11 cellular contexts compared by ENCODE assay signal in the genomic region with DNA sequence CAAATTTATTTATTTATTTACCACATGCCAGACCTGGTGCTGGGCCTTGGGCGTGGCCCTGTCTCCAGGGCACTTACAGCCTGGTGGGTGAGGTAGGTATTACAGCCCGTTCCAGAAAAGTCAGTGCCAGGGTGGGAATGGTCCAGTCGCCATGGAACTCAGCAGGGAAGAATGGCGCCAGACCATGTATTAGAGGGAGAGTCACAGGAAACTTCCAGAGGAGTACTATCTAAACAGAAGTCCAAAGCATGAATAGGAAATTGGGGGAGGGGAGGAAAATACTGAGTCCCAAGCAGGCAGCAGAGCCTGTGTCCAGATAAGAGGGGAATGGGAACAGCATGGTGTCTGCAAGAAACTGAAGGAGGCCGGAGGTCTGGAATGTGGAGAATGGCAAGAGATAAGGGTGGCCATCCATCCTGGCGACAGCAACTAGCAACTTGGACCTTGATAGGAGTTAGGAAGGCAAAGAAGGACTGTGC. TPM values are rescaled to one million over a fixed set of nuclear protein-coding genes. Genes with fewer than 3 reads are reported as not detected.
DNase-seq lines count a peak whose midpoint lies in the region; ATAC-seq and TF ChIP-seq lines count a peak whose summit lies in the region.
"Had no signal": no experiment of that assay in that cellular context is flagged by ENCODE, and none has a peak within 500 bp of the region (broad histone marks: within the 10 kb centered on the region; RNA-seq: fewer than 3 reads in every experiment).

No MANE protein-coding gene starts in this region.

- ATAC-seq in HG03139 (IDR thresholded peaks at IDR 0.05; ENCODE audit: unreplicated experiment) = no peak

- H3K4me3 ChIP-seq in fibroblast of lung (replicated peaks in 1 of 4; ENCODE audit: control extremely low read depth in 1 of 4, insufficient read depth in 1 of 4, low read depth in 3 of 4, low read length in 4 of 4) (no peak overlapping the region), smooth muscle cell (no peak overlapping the region)
- H3K4me3 ChIP-seq: BLaER1 treated with 17β-estradiol and CSF1 and Interleukin-3, amounts not matched to agents 10 nM and 100 nM; uterus had no signal

- H3K27me3 ChIP-seq in fibroblast of lung (ENCODE audit: control insufficient read depth, insufficient read depth, low read length) (no peaks in the 10 kb centered on the region), smooth muscle cell (ENCODE audit: low read depth) (no peaks in the 10 kb centered on the region)
- H3K27me3 ChIP-seq: BLaER1 treated with 17β-estradiol and CSF1 and Interleukin-3, amounts not matched to agents 10 nM and 100 nM; uterus had no signal

- H2AFZ ChIP-seq in fibroblast of lung (ENCODE audit: low read length) (no peak overlapping the region), smooth muscle cell (ENCODE audit: low read depth) (no peak overlapping the region)

- DNase-seq in NCI-H82 (lab: John Stamatoyannopoulos, UW) (peak; percentile 7), NCI-H82 treated with DMSO at 0.1 percent for 48 hours (lab: John Stamatoyannopoulos, UW; ENCODE audit: unreplicated experiment) (no peak), OCI-M2 (lab: John Stamatoyannopoulos, UW; ENCODE audit: unreplicated experiment) (peak; percentile 42), fibroblast of lung (ENCODE audit: low read depth in 2 of 2) (peak in 1 of 2 donors; percentile 82), smooth muscle cell (lab: John Stamatoyannopoulos, UW; ENCODE audit: unreplicated experiment) (no peak), AG20443 (ENCODE audit: low spot score) (no peak), NCI-H187 treated with DMSO at 0.1 percent for 48 hours (lab: John Stamatoyannopoulos, UW) (no peak)
- DNase-seq: activated CD4-positive, CD25-positive, alpha-beta regulatory T cell treated with anti-CD3 and anti-CD28 coated beads, Interleukin-2, amount 50 U/mL, for 72 hours; uterus had no signal

- WGBS in smooth muscle cell (ENCODE audit: low lambda C conversion rate) = 23% methylated on average over 6 of the region's 6 CpGs

- H3K79me2 ChIP-seq in fibroblast of lung (ENCODE audit: control insufficient read depth, insufficient read depth, low read length) = no peaks in the 10 kb centered on the region
- peaks cover 33% of the 10 kb centered on the region for H3K79me2 ChIP-seq in smooth muscle cell (ENCODE audit: low read depth)

- H3K36me3 ChIP-seq in fibroblast of lung (ENCODE audit: control insufficient read depth, insufficient read depth, low read length) = no peaks in the 10 kb centered on the region
- H3K36me3 ChIP-seq in smooth muscle cell (ENCODE audit: low read depth) = no peaks in the 10 kb centered on the region
- H3K36me3 ChIP-seq: uterus had no signal

- H3F3A ChIP-seq in smooth muscle cell (ENCODE audit: low read depth) = peaks cover 24% of the 10 kb centered on the region

- H3K9me3 ChIP-seq in fibroblast of lung (ENCODE audit: control insufficient read depth, insufficient read depth, low read depth, low read length) = no peaks in the 10 kb centered on the region
- H3K9me3 ChIP-seq in smooth muscle cell (replicated peaks; ENCODE audit: low read depth) = no peaks in the 10 kb centered on the region
- H3K9me3 ChIP-seq: uterus had no signal

- H3K27ac ChIP-seq in fibroblast of lung (ENCODE audit: insufficient read depth, low read length) = no peak overlapping the region
- H3K27ac ChIP-seq in smooth muscle cell (ENCODE audit: low read depth) = no peak overlapping the region

- H3K4me2 ChIP-seq in fibroblast of lung (ENCODE audit: extremely low read depth, insufficient read depth, low read length) = no peak overlapping the region
- no peak overlapping the region for H3K4me2 ChIP-seq in smooth muscle cell

- H3K4me1 ChIP-seq in fibroblast of lung (ENCODE audit: control insufficient read depth, extremely low read depth, insufficient read depth, low read length) (no peaks in the 10 kb centered on the region), smooth muscle cell (ENCODE audit: low read depth) (peaks cover 39% of the 10 kb centered on the region)

- H4K20me1 ChIP-seq in fibroblast of lung (ENCODE audit: control insufficient read depth, extremely low read depth, insufficient read depth, low read length) (no peaks in the 10 kb centered on the region), smooth muscle cell (ENCODE audit: low read depth) (no peaks in the 10 kb centered on the region)

- peak; percentile 27 to 38 for TF ChIP-seq CTCF in fibroblast of lung (conservative IDR thresholded peaks at IDR 0.05 in 1 of 2, IDR thresholded peaks at IDR 0.05 in 1 of 2; ENCODE audit: low read depth in 1 of 2, low read length in 2 of 2)
- peak; percentile 36 for TF ChIP-seq CTCF in smooth muscle cell (IDR thresholded peaks at IDR 0.05; ENCODE audit: borderline replicate concordance, insufficient read depth, poor library complexity, severe bottlenecking)

- H3K9ac ChIP-seq in fibroblast of lung (ENCODE audit: insufficient read depth, low read length) (no peak overlapping the region), smooth muscle cell (ENCODE audit: low read depth) (no peak overlapping the region)
- H3K9ac ChIP-seq: BLaER1 treated with 17β-estradiol and CSF1 and Interleukin-3, amounts not matched to agents 10 nM and 100 nM had no signal

RNA-seq across cellular contexts. Expression of a gene that starts 27.0 kb away (rescaled TPM):
- 8.2 and 12.9 TPM in 2 replicates for total RNA-seq in fibroblast of lung
- polyA plus RNA-seq in fibroblast of lung = 6.7 and 12.6 TPM in 2 replicates
- 5.9 and 11.0 TPM in 2 replicates for polyA plus RNA-seq in fibroblast of lung (2012)
- 0.82 and 5.2 TPM in 2 replicates for polyA minus RNA-seq in fibroblast of lung (ENCODE audit: low replicate concordance)
- total RNA-seq in smooth muscle cell = 7.9 and 12.7 TPM in 2 replicates
- 10.7 and 15.3 TPM in 2 replicates for polyA plus RNA-seq in smooth muscle cell

Comparison
In these comparisons a context has a peak if more than half of its experiments do, and no peak if none do; other contexts are left out.
1. DNase-seq: peak in NCI-H82 (single experiment) and OCI-M2 (single experiment); none in NCI-H82 treated with DMSO at 0.1 percent for 48 hours (single experiment), smooth muscle cell (single experiment), AG20443 (single experiment) and NCI-H187 treated with DMSO at 0.1 percent for 48 hours (single experiment).